In genomic region chr2:9830685-9831410, GRCh38 we compare ENCODE assay signal across 12 cellular contexts. TPM values are rescaled to one million over a fixed set of nuclear protein-coding genes. Genes with fewer than 3 reads are reported as not detected.
DNase-seq lines count a peak whose midpoint lies in the region; ATAC-seq, FAIRE-seq and TF ChIP-seq lines count a peak whose summit lies in the region.
"Had no signal": no experiment of that assay in that cellular context is flagged by ENCODE, and none has a peak within 500 bp of the region (broad histone marks: within the 10 kb centered on the region; RNA-seq: fewer than 3 reads in every experiment).

No MANE protein-coding gene starts in this region.

- H3K36me3 Mint-ChIP-seq in activated CD8-positive, alpha-beta memory T cell treated with anti-CD3 and anti-CD28 coated beads, Interleukin-2, amount 10 ng/mL, durations not matched to agents 7 days and 5 days, result no peaks in the 10 kb centered on the region
- H3K36me3 Mint-ChIP-seq: natural killer cell had no signal

- H3K27ac ChIP-seq in left lung (peak overlapping the region; percentile 28 to 41), upper lobe of right lung (peak overlapping the region; percentile 80), esophagus muscularis mucosa (replicated peaks in 1 of 4) (no peak overlapping the region)

- no peak for FAIRE-seq in frontal cortex (lab: Jason Lieb, UNC)

- H3K4me3 ChIP-seq in left lung (no peak overlapping the region), upper lobe of right lung (no peak overlapping the region), esophagus muscularis mucosa (no peak overlapping the region)

- ATAC-seq in activated CD8-positive, alpha-beta memory T cell treated with anti-CD3 and anti-CD28 coated beads, Interleukin-2, amount 10 ng/mL, durations not matched to agents 7 days and 5 days, result peak; percentile 78
- peak; percentile 91 for ATAC-seq in left lung
- peak; percentile 81 for ATAC-seq in upper lobe of right lung
- ATAC-seq in HG03521 (IDR thresholded peaks at IDR 0.05; ENCODE audit: unreplicated experiment), result no peak
- ATAC-seq: natural killer cell had no signal

- H3K4me1 ChIP-seq in left lung (peaks cover 0 to 7% of the 10 kb centered on the region in 2 donors), upper lobe of right lung (no peaks in the 10 kb centered on the region), esophagus muscularis mucosa (no peaks in the 10 kb centered on the region)

- TF ChIP-seq EP300 in esophagus muscularis mucosa (IDR thresholded peaks at IDR 0.05), result no peak

- no peak overlapping the region for H3K27ac Mint-ChIP-seq in activated CD8-positive, alpha-beta memory T cell treated with anti-CD3 and anti-CD28 coated beads, Interleukin-2, amount 10 ng/mL, durations not matched to agents 7 days and 5 days
- H3K27ac Mint-ChIP-seq: activated T-cell treated with anti-CD3 and anti-CD28 coated beads, Interleukin-2, amount 50 U/mL, for 72 hours; natural killer cell had no signal

- CTCF ChIA-PET in activated CD8-positive, alpha-beta memory T cell treated with anti-CD3 and anti-CD28 coated beads, Interleukin-2, amount 10 ng/mL, durations not matched to agents 7 days and 5 days (lab: Charles Lee), result interaction anchor here (0.7 to 2.3 kb wide), 5 partner anchors 9 to 32 kb away, joined by 3 to 7 read pairs (median 3); partner anchors contain the start of gene TAF1B

- H3K4me1 Mint-ChIP-seq in activated CD8-positive, alpha-beta memory T cell treated with anti-CD3 and anti-CD28 coated beads, Interleukin-2, amount 10 ng/mL, durations not matched to agents 7 days and 5 days, result peaks cover 13% of the 10 kb centered on the region
- H3K4me1 Mint-ChIP-seq: natural killer cell had no signal

- no peak for TF ChIP-seq POLR2A in esophagus muscularis mucosa (IDR thresholded peaks at IDR 0.05; ENCODE audit: low read depth)

- intact Hi-C loops in left lung (cut with DNase I) (no loop called here), upper lobe of right lung (cut with DNase I) (no loop called here), esophagus muscularis mucosa (cut with DNase I) (no loop called here)

- H3K36me3 ChIP-seq in left lung (no peaks in the 10 kb centered on the region), upper lobe of right lung (no peaks in the 10 kb centered on the region), esophagus muscularis mucosa (no peaks in the 10 kb centered on the region)

- peaks cover 24% of the 10 kb centered on the region for H3K27me3 Mint-ChIP-seq in activated CD8-positive, alpha-beta memory T cell treated with anti-CD3 and anti-CD28 coated beads, Interleukin-2, amount 10 ng/mL, durations not matched to agents 7 days and 5 days

- no peak overlapping the region for H3K4me3 Mint-ChIP-seq in activated CD8-positive, alpha-beta memory T cell treated with anti-CD3 and anti-CD28 coated beads, Interleukin-2, amount 10 ng/mL, durations not matched to agents 7 days and 5 days
- H3K4me3 Mint-ChIP-seq: activated T-cell treated with anti-CD3 and anti-CD28 coated beads, Interleukin-2, amount 50 U/mL, for 72 hours; natural killer cell had no signal

- no peak for DNase-seq in activated CD8-positive, alpha-beta memory T cell treated with anti-CD3 and anti-CD28 coated beads, Interleukin-2, amount 10 ng/mL, durations not matched to agents 7 days and 5 days
- DNase-seq in activated CD8-positive, alpha-beta memory T cell treated with anti-CD3 and anti-CD28 coated beads for 24 hours, result no peak
- DNase-seq in RPMI8226 (peak; percentile 40), left lung (no peak), upper lobe of right lung (no peak), esophagus muscularis mucosa (ENCODE audit: extremely low spot score) (no peak), frontal cortex (ENCODE audit: low spot score in 2 of 2) (no peak)
- DNase-seq: activated T-cell treated with anti-CD3 and anti-CD28 coated beads, Interleukin-2, amount 50 U/mL, for 72 hours; AML-193; natural killer cell; NCI-H187 treated with DMSO at 0.1 percent for 48 hours had no signal

- H3K27me3 ChIP-seq in left lung (no peaks in the 10 kb centered on the region), upper lobe of right lung (no peaks in the 10 kb centered on the region), esophagus muscularis mucosa (peaks cover 0 to 5% (median 0%) of the 10 kb centered on the region in 4 donors)

- H3K9me3 Mint-ChIP-seq in activated CD8-positive, alpha-beta memory T cell treated with anti-CD3 and anti-CD28 coated beads, Interleukin-2, amount 10 ng/mL, durations not matched to agents 7 days and 5 days (ENCODE audit: low read depth), result no peaks in the 10 kb centered on the region
- H3K9me3 Mint-ChIP-seq: activated T-cell treated with anti-CD3 and anti-CD28 coated beads, Interleukin-2, amount 50 U/mL, for 72 hours; natural killer cell had no signal

- TF ChIP-seq CTCF in left lung (IDR thresholded peaks at IDR 0.05) (no peak), upper lobe of right lung (IDR thresholded peaks at IDR 0.05) (no peak), esophagus muscularis mucosa (IDR thresholded peaks at IDR 0.05) (no peak)

- WGBS in esophagus muscularis mucosa, result 62% methylated on average over 5 of the region's 5 CpGs

- H3K9me3 ChIP-seq in left lung (no peaks in the 10 kb centered on the region), upper lobe of right lung (no peaks in the 10 kb centered on the region), esophagus muscularis mucosa (no peaks in the 10 kb centered on the region)

RNA-seq across cellular contexts. Expression of gene TAF1B, which starts 12.4 kb away (rescaled TPM):
- total RNA-seq in activated CD8-positive, alpha-beta memory T cell treated with anti-CD3 and anti-CD28 coated beads, Interleukin-2, amount 10 ng/mL, durations not matched to agents 7 days and 5 days, result 10 to 100 TPM; 29.5 to 31.2 TPM
- total RNA-seq in left lung (10 to 100 TPM; 22.0 to 22.1 TPM), upper lobe of right lung (19.5 TPM), esophagus muscularis mucosa (10 to 100 TPM in 1 of 4 donors, 1 to 10 TPM in 3; 7.1 to 10.1 (median 8.0) TPM), frontal cortex (43.2 TPM)

Comparison
In these comparisons a context has a peak if more than half of its experiments do, and no peak if none do; other contexts are left out.
1. H3K27ac ChIP-seq: peak in left lung (2 of 2) and upper lobe of right lung (single experiment); none in esophagus muscularis mucosa (0 of 4).